ENCODE assay signal across 8 cellular contexts in the genomic region with DNA sequence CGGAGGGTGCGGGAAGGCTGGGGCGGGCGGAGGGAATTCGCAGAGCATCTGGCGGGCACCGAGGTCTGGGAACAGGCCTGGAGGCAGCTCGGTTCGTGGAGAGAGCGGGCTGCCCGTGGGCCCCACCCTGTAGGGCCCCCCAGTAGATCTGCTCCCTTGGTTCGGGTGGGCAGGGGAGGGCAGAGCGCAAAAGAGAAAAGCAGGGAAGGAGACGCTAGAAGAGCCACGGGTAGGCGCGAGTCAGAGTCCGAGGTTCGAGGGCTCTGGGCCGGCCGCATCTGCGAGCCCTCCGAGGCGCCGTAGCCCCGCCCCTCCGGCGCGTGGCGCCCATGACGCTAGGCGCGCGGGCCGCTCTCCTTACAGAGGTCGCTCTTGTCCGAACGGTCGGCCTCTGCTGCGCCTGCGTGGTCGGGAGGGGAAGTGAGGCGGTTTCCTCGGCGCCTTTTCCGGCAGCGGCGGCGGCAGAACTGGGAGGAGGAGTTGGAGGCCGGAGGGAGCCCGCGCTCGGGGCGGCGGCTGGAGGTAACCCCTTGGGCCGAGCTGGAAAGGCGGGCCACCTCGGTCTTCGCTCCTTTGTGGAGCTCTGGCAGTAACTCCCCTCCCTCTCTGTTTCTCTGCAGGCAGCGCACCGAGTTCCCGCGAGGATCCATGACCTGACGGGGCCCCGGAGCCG. TPM values are rescaled to one million over a fixed set of nuclear protein-coding genes. Genes with fewer than 3 reads are reported as not detected.
DNase-seq lines count a peak whose midpoint lies in the region; ATAC-seq and TF ChIP-seq lines count a peak whose summit lies in the region.

A gene (plus strand): TSS at position 447 of the 673 bp plus-strand sequence. CDS start 655 bp downstream, outside the sequence.

- peak within 1 kb of the TSS; percentile 100 for H3K27ac Mint-ChIP-seq in activated naive CD4-positive, alpha-beta T cell treated with anti-CD3 and anti-CD28 coated beads, Interleukin-2, amount 50 U/mL, for 72 hours

- DNase-seq in GM10248 (ENCODE audit: extremely low spot score) (peak; percentile 97), NCI-H1092 (lab: John Stamatoyannopoulos, UW) (peak; percentile 98), glomerular visceral epithelial cell (ENCODE audit: extremely low spot score) (peak; percentile 98), osteoblast (ENCODE audit: insufficient read length, low spot score, missing footprints) (peak; percentile 98), thoracic aorta (ENCODE audit: low spot score) (peak; percentile 90)
- DNase-seq in activated naive CD4-positive, alpha-beta T cell treated with anti-CD3 and anti-CD28 coated beads, Interleukin-2, amount 50 U/mL, for 72 hours (ENCODE audit: low spot score in 2 of 2): peak; percentile 98

- H3K9me3 Mint-ChIP-seq in activated naive CD4-positive, alpha-beta T cell treated with anti-CD3 and anti-CD28 coated beads, Interleukin-2, amount 50 U/mL, for 72 hours: no peaks in the 10 kb centered on the region

- peak within 1 kb of the TSS; percentile 98 for H3K27ac ChIP-seq in osteoblast (ENCODE audit: low read depth, low read length)
- peak within 1 kb of the TSS; percentile 99 to 100 for H3K27ac ChIP-seq in thoracic aorta

- H4K20me1 ChIP-seq in osteoblast (ENCODE audit: insufficient read depth, low read length): peaks cover 26% of the 10 kb centered on the region

- peaks cover 18% of the 10 kb centered on the region for H3K4me1 ChIP-seq in osteoblast (ENCODE audit: insufficient read depth, low read length)
- H3K4me1 ChIP-seq in thoracic aorta (ENCODE audit: control insufficient read depth in 1 of 2, low read depth in 2 of 2): peaks cover 34 to 45% of the 10 kb centered on the region in 2 donors

- TF ChIP-seq CTCF in GM10248 (IDR thresholded peaks at IDR 0.05; ENCODE audit: control extremely low read depth, extremely low read depth, low read depth, missing control alignments): peak; percentile 23
- no peak for TF ChIP-seq CTCF in osteoblast (IDR thresholded peaks at IDR 0.05; ENCODE audit: extremely low read depth, low read depth, low read length)
- no peak for TF ChIP-seq CTCF in thoracic aorta (IDR thresholded peaks at IDR 0.05)

- CTCF ChIA-PET in GM10248 (lab: Yijun Ruan, JAX): interaction anchor here (0.6 to 2.2 kb wide), 9 partner anchors 11 to 106 kb away, joined by 3 to 9 read pairs (median 4); no protein-coding TSS in a partner anchor

- peak within 1 kb of the TSS; percentile 81 for H3K4me2 ChIP-seq in osteoblast (ENCODE audit: insufficient read depth, low read length)

- POLR2A ChIA-PET in GM10248 (lab: Yijun Ruan, JAX): interaction anchor here (0.6 to 0.9 kb wide), 3 partner anchors 14 to 901 kb away, joined by 3 to 4 read pairs (median 3); no protein-coding TSS in a partner anchor

- H2AFZ ChIP-seq in osteoblast (ENCODE audit: low read length): peak within 1 kb of the TSS; percentile 48

- H3K9me3 ChIP-seq in osteoblast (ENCODE audit: low read depth, low read length) (no peaks in the 10 kb centered on the region), thoracic aorta (no peaks in the 10 kb centered on the region)

- H3K79me2 ChIP-seq in osteoblast (ENCODE audit: insufficient read depth, low read length): peaks cover 50% of the 10 kb centered on the region

- peaks cover 56 to 61% of the 10 kb centered on the region in 2 donors for H3K36me3 Mint-ChIP-seq in activated naive CD4-positive, alpha-beta T cell treated with anti-CD3 and anti-CD28 coated beads, Interleukin-2, amount 50 U/mL, for 72 hours

- peak within 1 kb of the TSS; percentile 95 for H3K4me3 ChIP-seq in osteoblast (ENCODE audit: insufficient read depth, low read length)
- H3K4me3 ChIP-seq in thoracic aorta: peak within 1 kb of the TSS; percentile 86

- H3K27me3 ChIP-seq in osteoblast (ENCODE audit: insufficient read depth, low read length) (no peaks in the 10 kb centered on the region), thoracic aorta (replicated peaks; ENCODE audit: insufficient read depth) (no peaks in the 10 kb centered on the region)

- H3K36me3 ChIP-seq in osteoblast (ENCODE audit: insufficient read depth, low read length) (peaks cover 23% of the 10 kb centered on the region), thoracic aorta (no peaks in the 10 kb centered on the region)

- ATAC-seq in HG02588 (IDR thresholded peaks at IDR 0.05; ENCODE audit: unreplicated experiment) (peak; percentile 83), SK-N-SH treated with all-trans-retinoic acid at 6 μM for 48 hours (peak; percentile 92), thoracic aorta (ENCODE audit: insufficient number of reproducible peaks, low FRiP score, low read depth) (peak; percentile 87)
- ATAC-seq in activated naive CD4-positive, alpha-beta T cell treated with anti-CD3 and anti-CD28 coated beads, Interleukin-2, amount 50 U/mL, for 72 hours: peak; percentile 75 to 86

TF ChIP-seq in SK-N-SH treated with all-trans-retinoic acid at 6 μM for 48 hours, 23 proteins besides CTCF, POLR2A, EP300 and RAD21:
- TF ChIP-seq TCF4 (CRISPR knock-in tag; IDR thresholded peaks at IDR 0.05; ENCODE audit: borderline replicate concordance) (peak; percentile 34; the same call in 1 of the 2 replicates), TOX (CRISPR knock-in tag; IDR thresholded peaks at IDR 0.05; ENCODE audit: borderline replicate concordance) (no peak)
- TF ChIP-seq, protein P1, sequence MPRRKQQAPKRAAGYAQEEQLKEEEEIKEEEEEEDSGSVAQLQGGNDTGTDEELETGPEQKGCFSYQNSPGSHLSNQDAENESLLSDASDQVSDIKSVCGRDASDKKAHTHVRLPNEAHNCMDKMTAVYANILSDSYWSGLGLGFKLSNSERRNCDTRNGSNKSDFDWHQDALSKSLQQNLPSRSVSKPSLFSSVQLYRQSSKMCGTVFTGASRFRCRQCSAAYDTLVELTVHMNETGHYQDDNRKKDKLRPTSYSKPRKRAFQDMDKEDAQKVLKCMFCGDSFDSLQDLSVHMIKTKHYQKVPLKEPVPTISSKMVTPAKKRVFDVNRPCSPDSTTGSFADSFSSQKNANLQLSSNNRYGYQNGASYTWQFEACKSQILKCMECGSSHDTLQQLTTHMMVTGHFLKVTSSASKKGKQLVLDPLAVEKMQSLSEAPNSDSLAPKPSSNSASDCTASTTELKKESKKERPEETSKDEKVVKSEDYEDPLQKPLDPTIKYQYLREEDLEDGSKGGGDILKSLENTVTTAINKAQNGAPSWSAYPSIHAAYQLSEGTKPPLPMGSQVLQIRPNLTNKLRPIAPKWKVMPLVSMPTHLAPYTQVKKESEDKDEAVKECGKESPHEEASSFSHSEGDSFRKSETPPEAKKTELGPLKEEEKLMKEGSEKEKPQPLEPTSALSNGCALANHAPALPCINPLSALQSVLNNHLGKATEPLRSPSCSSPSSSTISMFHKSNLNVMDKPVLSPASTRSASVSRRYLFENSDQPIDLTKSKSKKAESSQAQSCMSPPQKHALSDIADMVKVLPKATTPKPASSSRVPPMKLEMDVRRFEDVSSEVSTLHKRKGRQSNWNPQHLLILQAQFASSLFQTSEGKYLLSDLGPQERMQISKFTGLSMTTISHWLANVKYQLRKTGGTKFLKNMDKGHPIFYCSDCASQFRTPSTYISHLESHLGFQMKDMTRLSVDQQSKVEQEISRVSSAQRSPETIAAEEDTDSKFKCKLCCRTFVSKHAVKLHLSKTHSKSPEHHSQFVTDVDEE (CRISPR knock-in tag; IDR thresholded peaks at IDR 0.05): 0 out of 2 replicates have a peak, but pooled peaks have one; percentile 34

RNA-seq across cellular contexts. Expression of the gene that starts here (rescaled TPM):
- total RNA-seq in activated naive CD4-positive, alpha-beta T cell treated with anti-CD3 and anti-CD28 coated beads, Interleukin-2, amount 50 U/mL, for 72 hours: 100 to 1,000 TPM; 154 to 156 TPM
- 58.6 and 63.9 TPM in 2 replicates for total RNA-seq in osteoblast
- total RNA-seq in thoracic aorta: 10 to 100 TPM; 33.7 to 67.2 TPM

Comparison
In these comparisons a context has a peak if more than half of its experiments do, and no peak if none do; other contexts are left out.
1. Peak in every context shown above with its lines: DNase-seq, ATAC-seq, H3K4me3 ChIP-seq and H3K27ac ChIP-seq.